13 cellular contexts compared by ENCODE assay signal in the genomic region with DNA sequence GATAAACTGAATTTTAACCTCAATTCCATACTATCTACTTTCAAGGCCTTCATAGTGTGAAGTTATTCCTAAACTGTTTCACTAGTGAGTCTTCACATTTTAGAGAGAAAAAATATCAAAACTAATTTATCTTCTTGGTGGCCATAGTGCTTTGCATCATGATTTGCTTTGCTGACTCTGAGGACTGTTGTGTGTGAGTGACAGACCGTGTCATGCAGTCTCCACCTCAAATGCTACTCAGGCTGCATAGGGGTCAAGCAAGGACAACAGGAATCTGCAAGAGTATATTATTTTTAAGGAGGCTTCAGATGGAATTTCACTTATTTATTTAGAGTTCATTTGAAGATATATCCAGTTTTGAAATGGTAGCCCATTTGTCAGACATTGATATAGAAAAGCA. TPM values are rescaled to one million over a fixed set of nuclear protein-coding genes. Genes with fewer than 3 reads are reported as not detected.
A peak's percentile ranks its signal among the peaks of the same experiment; 100 is the strongest.
DNase-seq lines count a peak whose midpoint lies in the region; ATAC-seq, FAIRE-seq and TF ChIP-seq lines count a peak whose summit lies in the region.
"Had no signal": no experiment of that assay in that cellular context is flagged by ENCODE, and none has a peak within 500 bp of the region (broad histone marks: within the 10 kb centered on the region; RNA-seq: fewer than 3 reads in every experiment).

No MANE protein-coding gene starts in this region.

- DNase-seq in NCI-H526 (lab: John Stamatoyannopoulos, UW) (peak; percentile 11 to 42), NCI-H526 treated with DMSO at 0.1 percent for 48 hours (lab: John Stamatoyannopoulos, UW) (no peak), kidney tubule cell (ENCODE audit: low spot score) (peak; percentile 18), osteocyte (ENCODE audit: extremely low spot score, unreplicated experiment) (no peak), hippocampal formation (lab: John Stamatoyannopoulos, UW) (no peak), pancreas (no peak)
- no peak for DNase-seq in activated CD4-positive, alpha-beta T cell treated with anti-CD3 and anti-CD28 coated beads for 48 hours
- DNase-seq: CD4-positive, CD25-positive, alpha-beta regulatory T cell; DMS 273 treated with DMSO at 0.1 percent for 48 hours; H9 had no signal

- no peak overlapping the region for H3K27ac ChIP-seq in pancreas
- H3K27ac ChIP-seq: 22Rv1 had no signal

- H3K9me3 ChIP-seq in pancreas = no peaks in the 10 kb centered on the region

- H3K27me3 Mint-ChIP-seq in osteocyte (ENCODE audit: unreplicated experiment) = no peaks in the 10 kb centered on the region

- H3K4me3 Mint-ChIP-seq in osteocyte (ENCODE audit: unreplicated experiment) = no peak overlapping the region
- H3K4me3 Mint-ChIP-seq: CD4-positive, CD25-positive, alpha-beta regulatory T cell; GM23338; H9 had no signal

- H3K4me1 ChIP-seq in pancreas = no peaks in the 10 kb centered on the region

- H3K36me3 ChIP-seq in pancreas = no peaks in the 10 kb centered on the region

- intact Hi-C loops in pancreas (cut with DNase I) = no loop called here

- WGBS in pancreas, 2 donors = 99 to 100% methylated on average over 1 of the region's 1 CpG

- no peak for FAIRE-seq in pancreas (lab: Jason Lieb, UNC)
- FAIRE-seq: GM12891 had no signal

- no peaks in the 10 kb centered on the region for H3K36me3 Mint-ChIP-seq in osteocyte (ENCODE audit: unreplicated experiment)
- H3K36me3 Mint-ChIP-seq: CD4-positive, CD25-positive, alpha-beta regulatory T cell had no signal

- peaks cover 3% of the 10 kb centered on the region for H3K9me3 Mint-ChIP-seq in osteocyte (ENCODE audit: unreplicated experiment)
- H3K9me3 Mint-ChIP-seq: CD4-positive, CD25-positive, alpha-beta regulatory T cell; GM23338; H9 had no signal

- H3K4me3 ChIP-seq in pancreas = no peak overlapping the region
- H3K4me3 ChIP-seq: GM23338 had no signal

- no peak for ATAC-seq in pancreas
- ATAC-seq: GM23338 had no signal

- TF ChIP-seq CTCF in osteocyte (IDR thresholded peaks at IDR 0.05) (no peak), pancreas (IDR thresholded peaks at IDR 0.05) (no peak)

- H3K27me3 ChIP-seq in pancreas = no peaks in the 10 kb centered on the region

- H3K4me1 Mint-ChIP-seq in osteocyte (ENCODE audit: unreplicated experiment) = peaks cover 19% of the 10 kb centered on the region
- H3K4me1 Mint-ChIP-seq: CD4-positive, CD25-positive, alpha-beta regulatory T cell had no signal

- H3K27ac Mint-ChIP-seq in osteocyte (ENCODE audit: unreplicated experiment) = peak overlapping the region; percentile 18
- H3K27ac Mint-ChIP-seq: CD4-positive, CD25-positive, alpha-beta regulatory T cell; GM23338; H9 had no signal

RNA-seq across cellular contexts. Expression of gene MACIR, which starts 34.5 kb away (rescaled TPM):
- total RNA-seq in osteocyte (7.7 and 8.4 TPM in 2 replicates), pancreas (1 to 10 TPM; 2.4 to 8.0 (median 3.2) TPM)
- 1 to 10 TPM; 3.0 to 6.8 TPM for polyA plus RNA-seq in pancreas

Comparison
In these comparisons a context has a peak if more than half of its experiments do, and no peak if none do; other contexts are left out.
1. DNase-seq: peak in NCI-H526 (2 of 2) and kidney tubule cell (single experiment); none in NCI-H526 treated with DMSO at 0.1 percent for 48 hours (single experiment), osteocyte (single experiment), activated CD4-positive, alpha-beta T cell treated with anti-CD3 and anti-CD28 coated beads for 48 hours (single experiment), hippocampal formation (0 of 2) and pancreas (0 of 6).